In genomic region chr3:19476298-19476697, GRCh38 we compare ENCODE assay signal across 1 cellular context.
TF ChIP-seq lines count a peak whose summit lies in the region.

No MANE protein-coding gene starts in this region.

TF ChIP-seq in GM23338, 12 proteins besides CTCF, POLR2A, EP300 and RAD21 (continued from another document):
- TF ChIP-seq, protein P1, sequence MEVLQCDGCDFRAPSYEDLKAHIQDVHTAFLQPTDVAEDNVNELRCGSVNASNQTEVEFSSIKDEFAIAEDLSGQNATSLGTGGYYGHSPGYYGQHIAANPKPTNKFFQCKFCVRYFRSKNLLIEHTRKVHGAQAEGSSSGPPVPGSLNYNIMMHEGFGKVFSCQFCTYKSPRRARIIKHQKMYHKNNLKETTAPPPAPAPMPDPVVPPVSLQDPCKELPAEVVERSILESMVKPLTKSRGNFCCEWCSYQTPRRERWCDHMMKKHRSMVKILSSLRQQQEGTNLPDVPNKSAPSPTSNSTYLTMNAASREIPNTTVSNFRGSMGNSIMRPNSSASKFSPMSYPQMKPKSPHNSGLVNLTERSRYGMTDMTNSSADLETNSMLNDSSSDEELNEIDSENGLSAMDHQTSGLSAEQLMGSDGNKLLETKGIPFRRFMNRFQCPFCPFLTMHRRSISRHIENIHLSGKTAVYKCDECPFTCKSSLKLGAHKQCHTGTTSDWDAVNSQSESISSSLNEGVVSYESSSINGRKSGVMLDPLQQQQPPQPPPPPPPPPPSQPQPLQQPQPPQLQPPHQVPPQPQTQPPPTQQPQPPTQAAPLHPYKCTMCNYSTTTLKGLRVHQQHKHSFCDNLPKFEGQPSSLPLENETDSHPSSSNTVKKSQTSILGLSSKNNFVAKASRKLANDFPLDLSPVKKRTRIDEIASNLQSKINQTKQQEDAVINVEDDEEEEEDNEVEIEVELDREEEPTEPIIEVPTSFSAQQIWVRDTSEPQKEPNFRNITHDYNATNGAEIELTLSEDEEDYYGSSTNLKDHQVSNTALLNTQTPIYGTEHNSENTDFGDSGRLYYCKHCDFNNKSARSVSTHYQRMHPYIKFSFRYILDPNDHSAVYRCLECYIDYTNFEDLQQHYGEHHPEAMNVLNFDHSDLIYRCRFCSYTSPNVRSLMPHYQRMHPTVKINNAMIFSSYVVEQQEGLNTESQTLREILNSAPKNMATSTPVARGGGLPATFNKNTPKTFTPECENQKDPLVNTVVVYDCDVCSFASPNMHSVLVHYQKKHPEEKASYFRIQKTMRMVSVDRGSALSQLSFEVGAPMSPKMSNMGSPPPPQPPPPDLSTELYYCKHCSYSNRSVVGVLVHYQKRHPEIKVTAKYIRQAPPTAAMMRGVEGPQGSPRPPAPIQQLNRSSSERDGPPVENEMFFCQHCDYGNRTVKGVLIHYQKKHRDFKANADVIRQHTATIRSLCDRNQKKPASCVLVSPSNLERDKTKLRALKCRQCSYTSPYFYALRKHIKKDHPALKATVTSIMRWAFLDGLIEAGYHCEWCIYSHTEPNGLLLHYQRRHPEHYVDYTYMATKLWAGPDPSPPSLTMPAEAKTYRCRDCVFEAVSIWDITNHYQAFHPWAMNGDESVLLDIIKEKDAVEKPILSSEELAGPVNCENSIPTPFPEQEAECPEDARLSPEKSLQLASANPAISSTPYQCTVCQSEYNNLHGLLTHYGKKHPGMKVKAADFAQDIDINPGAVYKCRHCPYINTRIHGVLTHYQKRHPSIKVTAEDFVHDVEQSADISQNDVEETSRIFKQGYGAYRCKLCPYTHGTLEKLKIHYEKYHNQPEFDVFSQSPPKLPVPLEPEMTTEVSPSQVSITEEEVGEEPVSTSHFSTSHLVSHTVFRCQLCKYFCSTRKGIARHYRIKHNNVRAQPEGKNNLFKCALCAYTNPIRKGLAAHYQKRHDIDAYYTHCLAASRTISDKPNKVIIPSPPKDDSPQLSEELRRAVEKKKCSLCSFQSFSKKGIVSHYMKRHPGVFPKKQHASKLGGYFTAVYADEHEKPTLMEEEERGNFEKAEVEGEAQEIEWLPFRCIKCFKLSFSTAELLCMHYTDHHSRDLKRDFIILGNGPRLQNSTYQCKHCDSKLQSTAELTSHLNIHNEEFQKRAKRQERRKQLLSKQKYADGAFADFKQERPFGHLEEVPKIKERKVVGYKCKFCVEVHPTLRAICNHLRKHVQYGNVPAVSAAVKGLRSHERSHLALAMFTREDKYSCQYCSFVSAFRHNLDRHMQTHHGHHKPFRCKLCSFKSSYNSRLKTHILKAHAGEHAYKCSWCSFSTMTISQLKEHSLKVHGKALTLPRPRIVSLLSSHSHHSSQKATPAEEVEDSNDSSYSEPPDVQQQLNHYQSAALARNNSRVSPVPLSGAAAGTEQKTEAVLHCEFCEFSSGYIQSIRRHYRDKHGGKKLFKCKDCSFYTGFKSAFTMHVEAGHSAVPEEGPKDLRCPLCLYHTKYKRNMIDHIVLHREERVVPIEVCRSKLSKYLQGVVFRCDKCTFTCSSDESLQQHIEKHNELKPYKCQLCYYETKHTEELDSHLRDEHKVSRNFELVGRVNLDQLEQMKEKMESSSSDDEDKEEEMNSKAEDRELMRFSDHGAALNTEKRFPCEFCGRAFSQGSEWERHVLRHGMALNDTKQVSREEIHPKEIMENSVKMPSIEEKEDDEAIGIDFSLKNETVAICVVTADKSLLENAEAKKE (CRISPR knock-in tag; IDR thresholded peaks at IDR 0.05): no peak
TF ChIP-seq in GM23338: peak in this region for 0.
